Comparison of ENCODE assay signal across 18 cellular contexts in genomic region chr6:147223751-147224150, GRCh38.
"Had no signal": no experiment of that assay in that cellular context is flagged by ENCODE, and none has a peak within 500 bp of the region (broad histone marks: within the 10 kb centered on the region; RNA-seq: fewer than 3 reads in every experiment).

No MANE protein-coding gene starts in this region.

- H3K4me1 ChIP-seq: colonic mucosa, esophagus squamous epithelium, neural progenitor cell, prostate gland, uterus had no signal

- H2AFZ ChIP-seq: neural progenitor cell had no signal

- H3K9me3 ChIP-seq: colonic mucosa, esophagus squamous epithelium, lower lobe of right lung, prostate gland, transverse colon, uterus had no signal

- H3K9ac ChIP-seq: neural progenitor cell had no signal

- ATAC-seq: activated T-cell treated with anti-CD3 and anti-CD28 coated beads, Interleukin-2, amount 50 U/mL, for 4 hours; left lobe of liver; lower lobe of right lung; naive thymus-derived CD4-positive, alpha-beta T cell; stimulated activated naive B cell treated with anti-CD40 and anti-IgM and Interleukin-4, amounts not matched to agents 10 μg/mL and 1 μg/mL and 100 μg/mL, for 72 hours had no signal

- H3K4me2 ChIP-seq: neural progenitor cell had no signal

- H3K4me3 ChIP-seq: colonic mucosa, esophagus squamous epithelium, lower lobe of right lung, neural progenitor cell, prostate gland, transverse colon, uterus had no signal

- H3K36me3 ChIP-seq: colonic mucosa, lower lobe of right lung, neural progenitor cell, prostate gland, uterus had no signal

- H3K27ac ChIP-seq: colonic mucosa, esophagus squamous epithelium, lower lobe of right lung, neural progenitor cell, prostate gland, uterus had no signal

- DNase-seq: activated CD8-positive, alpha-beta memory T cell treated with anti-CD3 and anti-CD28 coated beads, Interleukin-2, amount 50 U/mL, for 48 hours; activated naive CD4-positive, alpha-beta T cell treated with Interleukin-2 at 50 U/mL for 16 hours; activated naive CD8-positive, alpha-beta T cell treated with anti-CD3 and anti-CD28 coated beads for 36 hours; activated T-cell treated with anti-CD3 and anti-CD28 coated beads, Interleukin-2, amount 50 U/mL, for 4 hours; colonic mucosa; endodermal cell; esophagus squamous epithelium; foreskin fibroblast; lower lobe of right lung; naive thymus-derived CD4-positive, alpha-beta T cell; stimulated activated CD4-positive, alpha-beta T cell treated with anti-CD3 and anti-CD28 coated beads, Interleukin-2, amount 100 ng/mL, for 48 hours; stimulated activated CD8-positive, alpha-beta memory T cell treated with anti-CD3 and anti-CD28 coated beads, Interleukin-4, amount 100 ng/mL, for 48 hours; stimulated activated naive B cell treated with anti-CD40 and anti-IgM and Interleukin-4, amounts not matched to agents 10 μg/mL and 1 μg/mL and 100 μg/mL, for 72 hours; transverse colon; uterus had no signal

- H3K27me3 ChIP-seq: colonic mucosa, esophagus squamous epithelium, neural progenitor cell, transverse colon, uterus had no signal
